In genomic region chr22:26474687-26475086, GRCh38 we compare ENCODE assay signal across 20 cellular contexts. TPM values are rescaled to one million over a fixed set of nuclear protein-coding genes. Genes with fewer than 3 reads are reported as not detected.
DNase-seq lines count a peak whose midpoint lies in the region; ATAC-seq, FAIRE-seq and TF ChIP-seq lines count a peak whose summit lies in the region.
"Had no signal": no experiment of that assay in that cellular context is flagged by ENCODE, and none has a peak within 500 bp of the region (broad histone marks: within the 10 kb centered on the region; RNA-seq: fewer than 3 reads in every experiment).

No MANE protein-coding gene starts in this region.

- no TSS peak for BruUV-seq in K562 (replicated peaks; lab: Mats Ljungman, UMichigan)

- H3K4me1 ChIP-seq in K562 (replicated peaks in 1 of 2; ENCODE audit: control insufficient read depth in 2 of 2, insufficient read depth in 2 of 2, low read length in 2 of 2) (peaks cover 0 to 14% of the 10 kb centered on the region in 2 experiments; a peak in 2 of 5 replicates), psoas muscle (peaks cover 28% of the 10 kb centered on the region)

- H3K4me1 Mint-ChIP-seq in T-helper 1 cell treated with Interleukin-12 subunit alpha and Interleukin-12 subunit beta and Interleukin-4 antibody, amounts not matched to agents 30 μg/mL and 1 μg/mL, for 36 hours (ENCODE audit: low read depth): peaks cover 32% of the 10 kb centered on the region

- no peaks in the 10 kb centered on the region for H3K9me3 Mint-ChIP-seq in T-helper 1 cell treated with Interleukin-12 subunit alpha and Interleukin-12 subunit beta and Interleukin-4 antibody, amounts not matched to agents 30 μg/mL and 1 μg/mL, for 36 hours

- in situ Hi-C loops in K562 (cut with MboI): no loop called here

- no peak overlapping the region for H3K4me3 Mint-ChIP-seq in T-helper 1 cell treated with Interleukin-12 subunit alpha and Interleukin-12 subunit beta and Interleukin-4 antibody, amounts not matched to agents 30 μg/mL and 1 μg/mL, for 36 hours

- H3K27me3 ChIP-seq in K562 (ENCODE audit: control insufficient read depth in 2 of 2, insufficient read depth in 2 of 2, low read length in 2 of 2) (no peaks in the 10 kb centered on the region), psoas muscle (ENCODE audit: insufficient read depth in 3 of 3, low read length in 2 of 3) (no peaks in the 10 kb centered on the region)
- H3K27me3 ChIP-seq: body of pancreas had no signal

- no peaks in the 10 kb centered on the region for H3K27me3 Mint-ChIP-seq in T-helper 1 cell treated with Interleukin-12 subunit alpha and Interleukin-12 subunit beta and Interleukin-4 antibody, amounts not matched to agents 30 μg/mL and 1 μg/mL, for 36 hours (ENCODE audit: low read depth)

- no peaks in the 10 kb centered on the region for H3K9me3 ChIP-seq in K562 (replicated peaks; ENCODE audit: control insufficient read depth, insufficient read depth, low read depth, low read length)
- no peaks in the 10 kb centered on the region for H3K9me3 ChIP-seq in psoas muscle
- H3K9me3 ChIP-seq: A549, body of pancreas had no signal

- no peak for TF ChIP-seq POLR2A in K562 (conservative IDR thresholded peaks at IDR 0.05)

- FAIRE-seq in K562 (lab: Jason Lieb, UNC): no peak
- FAIRE-seq: A549, frontal cortex, islet of Langerhans had no signal

- H3K27ac ChIP-seq in K562 (ENCODE audit: extremely low read depth, low read depth, low read length) (no peak overlapping the region), psoas muscle (peak overlapping the region; percentile 43)
- H3K27ac ChIP-seq: A549, body of pancreas had no signal

- ATAC-seq in K562: no peak
- ATAC-seq in psoas muscle: no peak
- no peak for ATAC-seq in GM21825 (IDR thresholded peaks at IDR 0.05; ENCODE audit: unreplicated experiment)
- ATAC-seq: A549, body of pancreas, HCT116 had no signal

- peaks cover 33% of the 10 kb centered on the region for H3K79me2 ChIP-seq in K562 (ENCODE audit: control insufficient read depth, insufficient read depth, low read length)

- TF ChIP-seq CTCF in K562 (IDR thresholded peaks at IDR 0.05 in 2 of 3, conservative IDR thresholded peaks at IDR 0.05 in 1 of 3; ENCODE audit: insufficient read depth in 2 of 3, low read depth in 1 of 3, low read length in 3 of 3) (no peak), psoas muscle (IDR thresholded peaks at IDR 0.05) (no peak)

- peaks cover 26% of the 10 kb centered on the region for H3K36me3 Mint-ChIP-seq in T-helper 1 cell treated with Interleukin-12 subunit alpha and Interleukin-12 subunit beta and Interleukin-4 antibody, amounts not matched to agents 30 μg/mL and 1 μg/mL, for 36 hours (ENCODE audit: low read depth)

- POLR2A ChIA-PET in K562 (lab: Yijun Ruan, JAX): no interaction called here

- no peak overlapping the region for H3K9ac ChIP-seq in K562 (ENCODE audit: insufficient read depth in 1 of 2, low read depth in 2 of 2, low read length in 2 of 2)

- TF ChIP-seq RAD21 in K562 (CRISPR knock-in tag; conservative IDR thresholded peaks at IDR 0.05 in 1 of 2, IDR thresholded peaks at IDR 0.05 in 1 of 2): no peak

- DNase-seq in T-helper 1 cell: no peak
- peak; percentile 10 for DNase-seq in NCI-H226
- no peak for DNase-seq in K562 (ENCODE audit: extremely low read depth in 1 of 4, low spot score in 3 of 4)
- DNase-seq in psoas muscle: no peak
- DNase-seq in activated CD4-positive, CD25-positive, alpha-beta regulatory T cell (lab: John Stamatoyannopoulos, UW): no peak
- no peak for DNase-seq in hippocampal formation (lab: John Stamatoyannopoulos, UW)
- DNase-seq: body of pancreas; COR-L47; effector CD8-positive, alpha-beta T cell; Karpas-422; NCI-H2107; NK-92 treated with Interleukin-12 subunit alpha and Interleukin-12 subunit beta, amount 100 ng/mL, for 24 hours; stimulated activated CD4-positive, alpha-beta T cell treated with anti-CD3 and anti-CD28 coated beads, Interleukin-12 subunit alpha, Interleukin-12 subunit beta, amount 100 ng/mL, for 4 hours; substantia nigra had no signal

- H3K9me1 ChIP-seq in K562 (ENCODE audit: control insufficient read depth, insufficient read depth, low read length): peaks cover 2% of the 10 kb centered on the region

- H4K20me1 ChIP-seq in K562 (replicated peaks; ENCODE audit: control insufficient read depth, insufficient read depth, low read length): no peaks in the 10 kb centered on the region

- CTCF ChIA-PET in K562 (lab: Yijun Ruan, JAX; ENCODE audit: low intra/inter-chr PET ratio): no interaction called here

- intact Hi-C loops in K562 (cut with micrococcal nuclease): no loop called here
- intact Hi-C loops in psoas muscle (cut with DNase I): no loop called here

- H3K36me3 ChIP-seq in K562 (ENCODE audit: control insufficient read depth, insufficient read depth, low read length) (peaks cover 78% of the 10 kb centered on the region; the same call in 2 of the 3 replicates), psoas muscle (ENCODE audit: insufficient read depth in 1 of 2, low read depth in 1 of 2) (peaks cover 10 to 93% of the 10 kb centered on the region in 2 donors)

- H3K27ac Mint-ChIP-seq in T-helper 1 cell treated with Interleukin-12 subunit alpha and Interleukin-12 subunit beta and Interleukin-4 antibody, amounts not matched to agents 30 μg/mL and 1 μg/mL, for 36 hours: peak overlapping the region; percentile 38

- no peak overlapping the region for H2AFZ ChIP-seq in K562 (ENCODE audit: low read depth, low read length)

- H3K4me3 ChIP-seq in K562: no peak overlapping the region
- no peak overlapping the region for H3K4me3 ChIP-seq in psoas muscle
- H3K4me3 ChIP-seq: A549, body of pancreas had no signal

- TF ChIP-seq EP300 in K562 (IDR thresholded peaks at IDR 0.05; ENCODE audit: low read length): no peak

- H3K4me2 ChIP-seq in K562 (ENCODE audit: insufficient read depth, low read length): no peak overlapping the region
- H3K4me2 ChIP-seq: A549 had no signal

RNA-seq across cellular contexts. Expression of gene HPS4, which starts 8.9 kb away (rescaled TPM):
- 113 and 158 TPM in 2 replicates for total RNA-seq in K562 (2011; cell fraction: chromatin; rRNA removed; ENCODE audit: low replicate concordance)
- 66.7 and 67.0 TPM in 2 replicates for total RNA-seq in K562 (2011; cell fraction: nucleolus; rRNA removed)
- total RNA-seq in K562 (2011; cell fraction: nucleoplasm; rRNA removed): 82.3 and 87.6 TPM in 2 replicates
- total RNA-seq in K562 (2014; rRNA removed): 17.7 and 24.7 TPM in 2 replicates
- total RNA-seq in K562 (2014; rRNA removed; fragmentation: Illumina TruSeq; extraction: Trizol): 25.7 and 28.8 TPM in 2 replicates
- total RNA-seq in K562 (2015; rRNA removed; fragmentation: Illumina TruSeq; extraction: Trizol): 20.7 and 22.5 TPM in 2 replicates
- 27.6 and 28.4 TPM in 2 replicates for total RNA-seq in K562 (2021)
- polyA plus RNA-seq in K562 (2011; rRNA removed): 28.3 and 35.2 TPM in 2 replicates
- 22.6 and 24.7 TPM in 2 replicates for polyA plus RNA-seq in K562 (2011; cell fraction: cytosol; rRNA removed)
- 98.7 and 99.9 TPM in 2 replicates for polyA plus RNA-seq in K562 (2011; cell fraction: nucleus; rRNA removed)
- polyA plus RNA-seq in K562 (2012): 18.4 and 25.1 TPM in 2 replicates
- polyA plus RNA-seq in K562 (2014; fragmentation: Illumina TruSeq; extraction: Trizol): 28.4 and 29.2 TPM in 2 replicates
- polyA plus RNA-seq in K562 (2014; fragmentation: Nextera tagmentation; extraction: Ambion mirVana): 10 to 100 TPM; 12.8 to 23.7 TPM
- 24.7 and 25.3 TPM in 2 replicates for polyA plus RNA-seq in K562 (2014; rRNA removed)
- 44.8 and 58.9 TPM in 2 replicates for polyA minus RNA-seq in K562 (2011; rRNA and poly(A)+ RNA removed)
- 15.2 and 16.9 TPM in 2 replicates for polyA minus RNA-seq in K562 (2011; cell fraction: cytosol; rRNA and poly(A)+ RNA removed)
- 39.2 and 74.3 TPM in 2 replicates for polyA minus RNA-seq in K562 (2011; cell fraction: nucleus; rRNA and poly(A)+ RNA removed)
- total RNA-seq in psoas muscle: 10 to 100 TPM in 3 of 4 donors, 1 to 10 TPM in 1; 7.4 to 12.5 (median 10.4) TPM
- 10 to 100 TPM in 1 of 3 donors, 1 to 10 TPM in 2; 5.8 to 13.9 (median 6.4) TPM for polyA plus RNA-seq in psoas muscle

RNA-seq across cellular contexts. Expression of gene SRRD, which starts 9.0 kb away (rescaled TPM):
- total RNA-seq in K562 (2011; cell fraction: chromatin; rRNA removed; ENCODE audit: low replicate concordance): 21.3 and 32.0 TPM in 2 replicates
- 11.2 and 13.3 TPM in 2 replicates for total RNA-seq in K562 (2011; cell fraction: nucleolus; rRNA removed)
- total RNA-seq in K562 (2011; cell fraction: nucleoplasm; rRNA removed): 16.1 and 17.9 TPM in 2 replicates
- total RNA-seq in K562 (2014; rRNA removed) (13.5 and 14.2 TPM in 2 replicates), K562 (2014; rRNA removed; fragmentation: Illumina TruSeq; extraction: Trizol) (34.4 and 39.1 TPM in 2 replicates), K562 (2015; rRNA removed; fragmentation: Illumina TruSeq; extraction: Trizol) (27.6 and 28.7 TPM in 2 replicates), K562 (2021) (35.1 and 35.5 TPM in 2 replicates), psoas muscle (10 to 100 TPM; 25.4 to 36.6 (median 28.9) TPM)
- polyA plus RNA-seq in K562 (2011; rRNA removed) (29.4 and 59.4 TPM in 2 replicates), K562 (2014; fragmentation: Illumina TruSeq; extraction: Trizol) (27.8 and 34.9 TPM in 2 replicates), K562 (2014; fragmentation: Nextera tagmentation; extraction: Ambion mirVana) (1 to 10 TPM; 4.9 to 5.7 TPM), K562 (2014; rRNA removed) (28.0 and 34.6 TPM in 2 replicates), psoas muscle (10 to 100 TPM; 36.1 to 51.2 (median 38.3) TPM)
- polyA plus RNA-seq in K562 (2011; cell fraction: cytosol; rRNA removed): 15.8 and 23.9 TPM in 2 replicates
- polyA plus RNA-seq in K562 (2011; cell fraction: nucleus; rRNA removed): 13.6 and 13.8 TPM in 2 replicates
- 12.8 and 19.3 TPM in 2 replicates for polyA plus RNA-seq in K562 (2012)
- polyA minus RNA-seq in K562 (2011; rRNA and poly(A)+ RNA removed): 30.1 and 47.2 TPM in 2 replicates
- polyA minus RNA-seq in K562 (2011; cell fraction: cytosol; rRNA and poly(A)+ RNA removed): 7.0 and 20.5 TPM in 2 replicates
- polyA minus RNA-seq in K562 (2011; cell fraction: nucleus; rRNA and poly(A)+ RNA removed): 4.2 and 7.7 TPM in 2 replicates

RNA-seq across cellular contexts. Expression of gene TFIP11, which starts 37.6 kb away (rescaled TPM):
- 76.4 and 89.2 TPM in 2 replicates for total RNA-seq in K562 (2011; cell fraction: chromatin; rRNA removed; ENCODE audit: low replicate concordance)
- 51.2 and 58.4 TPM in 2 replicates for total RNA-seq in K562 (2011; cell fraction: nucleolus; rRNA removed)
- total RNA-seq in K562 (2011; cell fraction: nucleoplasm; rRNA removed): 52.2 and 57.7 TPM in 2 replicates
- total RNA-seq in K562 (2014; rRNA removed) (23.8 and 26.5 TPM in 2 replicates), K562 (2014; rRNA removed; fragmentation: Illumina TruSeq; extraction: Trizol) (25.2 and 26.1 TPM in 2 replicates), K562 (2015; rRNA removed; fragmentation: Illumina TruSeq; extraction: Trizol) (28.5 and 29.0 TPM in 2 replicates), K562 (2021) (31.7 and 38.1 TPM in 2 replicates), psoas muscle (10 to 100 TPM; 29.1 to 48.6 (median 33.5) TPM)
- polyA plus RNA-seq in K562 (2011; rRNA removed) (29.7 and 30.8 TPM in 2 replicates), K562 (2014; fragmentation: Illumina TruSeq; extraction: Trizol) (22.6 and 26.6 TPM in 2 replicates), K562 (2014; fragmentation: Nextera tagmentation; extraction: Ambion mirVana) (10 to 100 TPM; 11.5 to 20.8 TPM), K562 (2014; rRNA removed) (19.3 and 21.5 TPM in 2 replicates), psoas muscle (10 to 100 TPM; 28.8 to 56.1 (median 37.8) TPM)
- 26.8 and 27.0 TPM in 2 replicates for polyA plus RNA-seq in K562 (2011; cell fraction: cytosol; rRNA removed)
- polyA plus RNA-seq in K562 (2011; cell fraction: nucleus; rRNA removed): 44.9 and 57.2 TPM in 2 replicates
- polyA plus RNA-seq in K562 (2012): 21.5 and 23.8 TPM in 2 replicates
- polyA minus RNA-seq in K562 (2011; rRNA and poly(A)+ RNA removed): 44.3 and 59.6 TPM in 2 replicates
- 18.2 and 23.7 TPM in 2 replicates for polyA minus RNA-seq in K562 (2011; cell fraction: cytosol; rRNA and poly(A)+ RNA removed)
- 21.0 and 46.0 TPM in 2 replicates for polyA minus RNA-seq in K562 (2011; cell fraction: nucleus; rRNA and poly(A)+ RNA removed)

RNA-seq across cellular contexts. Expression of gene ASPHD2, which starts 45.6 kb away (rescaled TPM):
- 0.42 and 0.53 TPM in 2 replicates for total RNA-seq in K562 (2011; cell fraction: chromatin; rRNA removed; ENCODE audit: low replicate concordance)
- 0.39 and 0.67 TPM in 2 replicates for total RNA-seq in K562 (2011; cell fraction: nucleolus; rRNA removed)
- 0.37 and 0.53 TPM in 2 replicates for total RNA-seq in K562 (2011; cell fraction: nucleoplasm; rRNA removed)
- total RNA-seq in K562 (2014; rRNA removed) (0.18 and 0.82 TPM in 2 replicates), K562 (2014; rRNA removed; fragmentation: Illumina TruSeq; extraction: Trizol) (0.22 and 0.29 TPM in 2 replicates), K562 (2015; rRNA removed; fragmentation: Illumina TruSeq; extraction: Trizol) (0.38 and 0.40 TPM in 2 replicates), K562 (2021) (0.58 and 0.64 TPM in 2 replicates), psoas muscle (under 1 TPM in 3 of 4 donors, not detected in 1; 0.08 to 0.24 (median 0.20) TPM)
- polyA plus RNA-seq in K562 (2011; rRNA removed) (0.46 and 0.62 TPM in 2 replicates), K562 (2014; fragmentation: Illumina TruSeq; extraction: Trizol) (0.36 and 0.46 TPM in 2 replicates), K562 (2014; fragmentation: Nextera tagmentation; extraction: Ambion mirVana) (under 1 TPM; 0.20 to 0.36 TPM), K562 (2014; rRNA removed) (0.32 and 0.46 TPM in 2 replicates), psoas muscle (under 1 TPM; 0.04 to 0.38 (median 0.07) TPM)
- 0.66 and 0.69 TPM in 2 replicates for polyA plus RNA-seq in K562 (2011; cell fraction: cytosol; rRNA removed)
- polyA plus RNA-seq in K562 (2011; cell fraction: nucleus; rRNA removed): 0.41 and 0.52 TPM in 2 replicates
- polyA plus RNA-seq in K562 (2012): 0.47 and 0.66 TPM in 2 replicates
- polyA minus RNA-seq in K562 (2011; rRNA and poly(A)+ RNA removed): 0.56 and 0.66 TPM in 2 replicates
- 0.86 and 1.0 TPM in 2 replicates for polyA minus RNA-seq in K562 (2011; cell fraction: cytosol; rRNA and poly(A)+ RNA removed)
- polyA minus RNA-seq in K562 (2011; cell fraction: nucleus; rRNA and poly(A)+ RNA removed): 0.27 and 0.78 TPM in 2 replicates
